8 cellular contexts compared by ENCODE assay signal in the genomic region with DNA sequence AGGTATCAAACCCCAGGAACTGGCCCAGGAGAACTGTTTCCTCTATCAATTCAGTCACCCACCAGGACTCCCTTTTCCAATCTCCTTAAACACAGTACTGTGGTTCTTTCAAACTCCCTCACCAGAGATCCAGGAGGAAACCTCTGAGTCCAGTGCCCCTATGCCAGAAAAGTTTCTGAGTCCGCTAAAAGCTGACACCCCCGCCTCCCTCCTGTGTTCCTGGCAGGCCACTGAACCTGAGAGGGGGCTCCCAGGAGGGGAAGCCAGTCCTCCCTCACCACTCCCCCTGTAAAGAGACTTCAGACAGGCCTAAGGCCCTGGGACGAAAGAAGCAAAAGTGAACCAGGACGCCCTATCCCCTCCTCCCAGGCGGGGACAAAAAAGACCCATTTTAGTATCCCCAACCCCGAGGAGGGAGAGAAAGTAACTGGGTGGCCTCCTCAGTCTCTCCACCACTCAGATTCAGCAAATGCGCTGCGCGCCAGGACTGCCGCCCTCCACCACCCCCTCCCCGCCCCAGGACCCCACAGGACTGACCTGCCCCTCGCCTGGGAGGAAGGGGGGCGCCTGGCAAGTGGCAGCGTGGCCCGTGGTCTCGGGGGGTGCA. TPM values are rescaled to one million over a fixed set of nuclear protein-coding genes. Genes with fewer than 3 reads are reported as not detected.
DNase-seq lines count a peak whose midpoint lies in the region; TF ChIP-seq lines count a peak whose summit lies in the region.

No MANE protein-coding gene starts in this region.

- peaks cover 33% of the 10 kb centered on the region for H3K4me1 Mint-ChIP-seq in activated CD4-positive, alpha-beta T cell treated with anti-CD3 and anti-CD28 coated beads, Interleukin-2, amount 10 ng/mL, durations not matched to agents 7 days and 5 days
- H3K4me1 Mint-ChIP-seq in progenitor cell of endocrine pancreas (ENCODE audit: low read depth): peaks cover 24% of the 10 kb centered on the region

- TF ChIP-seq CTCF in left ventricle myocardium inferior (IDR thresholded peaks at IDR 0.05; ENCODE audit: borderline replicate concordance) (no peak), progenitor cell of endocrine pancreas (IDR thresholded peaks at IDR 0.05; ENCODE audit: unreplicated experiment) (no peak)

- no peaks in the 10 kb centered on the region for H3K27me3 ChIP-seq in Karpas-422 (ENCODE audit: low read length)
- no peaks in the 10 kb centered on the region for H3K27me3 ChIP-seq in adipocyte (replicated peaks; ENCODE audit: control insufficient read depth, insufficient read depth, low read length)
- no peaks in the 10 kb centered on the region for H3K27me3 ChIP-seq in left ventricle myocardium inferior (ENCODE audit: low read depth)

- peaks cover 12% of the 10 kb centered on the region; the same call in 1 of the 2 replicates for H4K20me1 ChIP-seq in Karpas-422 (ENCODE audit: insufficient read depth, low read depth, low read length)

- peak overlapping the region; percentile 89 for H3K27ac Mint-ChIP-seq in activated CD4-positive, alpha-beta T cell treated with anti-CD3 and anti-CD28 coated beads, Interleukin-2, amount 10 ng/mL, durations not matched to agents 7 days and 5 days
- H3K27ac Mint-ChIP-seq in progenitor cell of endocrine pancreas: peak overlapping the region; percentile 83

- H3K9me3 ChIP-seq in Karpas-422 (ENCODE audit: low read length) (no peaks in the 10 kb centered on the region), adipocyte (ENCODE audit: control insufficient read depth, low read length) (no peaks in the 10 kb centered on the region), left ventricle myocardium inferior (replicated peaks) (no peaks in the 10 kb centered on the region)

- intact Hi-C loops in left ventricle myocardium inferior (cut with micrococcal nuclease): no loop called here

- POLR2A ChIA-PET in activated CD4-positive, alpha-beta T cell treated with anti-CD3 and anti-CD28 coated beads, Interleukin-2, amount 10 ng/mL, durations not matched to agents 7 days and 5 days (lab: Charles Lee): interaction anchor here (0.8 kb wide), 1 partner anchor 63 kb away, joined by 3 read pairs; no protein-coding TSS in a partner anchor

- H3K27ac ChIP-seq in Karpas-422 (ENCODE audit: low read length): no peak overlapping the region
- peak overlapping the region; percentile 93 for H3K27ac ChIP-seq in left ventricle myocardium inferior (replicated peaks)

- H3K36me3 ChIP-seq in Karpas-422 (ENCODE audit: insufficient read depth, low read length) (no peaks in the 10 kb centered on the region), adipocyte (ENCODE audit: control insufficient read depth, insufficient read depth, low read length, severe bottlenecking) (peaks cover 20% of the 10 kb centered on the region), left ventricle myocardium inferior (peaks cover 28% of the 10 kb centered on the region)

- CTCF ChIA-PET in activated CD4-positive, alpha-beta T cell treated with anti-CD3 and anti-CD28 coated beads, Interleukin-2, amount 10 ng/mL, durations not matched to agents 7 days and 5 days (lab: Charles Lee): interaction anchor here (0.7 to 1.4 kb wide), 3 partner anchors 16 to 416 kb away, joined by 3 read pairs; no protein-coding TSS in a partner anchor

- no peak for DNase-seq in activated CD4-positive, alpha-beta T cell treated with anti-CD3 and anti-CD28 coated beads, Interleukin-2, amount 10 ng/mL, durations not matched to agents 7 days and 5 days
- no peak for DNase-seq in activated CD4-positive, alpha-beta T cell treated with anti-CD3 and anti-CD28 coated beads for 4 hours
- DNase-seq in Karpas-422: peak; percentile 41
- peak; percentile 70 for DNase-seq in adipocyte (ENCODE audit: low read depth)
- no peak for DNase-seq in left ventricle myocardium inferior
- peak; percentile 15 for DNase-seq in progenitor cell of endocrine pancreas (ENCODE audit: low spot score, unreplicated experiment)
- no peak for DNase-seq in SW480 (ENCODE audit: low spot score)
- DNase-seq in GDM1 (lab: John Stamatoyannopoulos, UW): no peak

- H3K9ac ChIP-seq in Karpas-422 (ENCODE audit: low read length) (peak overlapping the region; percentile 79), adipocyte (ENCODE audit: low read length) (peak overlapping the region; percentile 87)

- peak overlapping the region; percentile 85 for H3K4me2 ChIP-seq in Karpas-422 (ENCODE audit: low read depth, low read length, poor library complexity, severe bottlenecking)

- H3K4me3 Mint-ChIP-seq in activated CD4-positive, alpha-beta T cell treated with anti-CD3 and anti-CD28 coated beads, Interleukin-2, amount 10 ng/mL, durations not matched to agents 7 days and 5 days: peak overlapping the region; percentile 79
- H3K4me3 Mint-ChIP-seq in progenitor cell of endocrine pancreas (ENCODE audit: low read depth): peak overlapping the region; percentile 87

- peaks cover 21% of the 10 kb centered on the region for H3K4me1 ChIP-seq in Karpas-422 (ENCODE audit: low read length)
- peaks cover 38% of the 10 kb centered on the region for H3K4me1 ChIP-seq in adipocyte (ENCODE audit: control insufficient read depth, insufficient read depth, low read length)
- peaks cover 76% of the 10 kb centered on the region for H3K4me1 ChIP-seq in left ventricle myocardium inferior

- H2AFZ ChIP-seq in Karpas-422 (ENCODE audit: low read length): peak overlapping the region; percentile 85; the same call in 1 of the 2 replicates

- no peaks in the 10 kb centered on the region for H3K9me2 ChIP-seq in Karpas-422 (replicated peaks; ENCODE audit: insufficient read depth, low read length)

- peaks cover 9% of the 10 kb centered on the region for H3K27me3 Mint-ChIP-seq in activated CD4-positive, alpha-beta T cell treated with anti-CD3 and anti-CD28 coated beads, Interleukin-2, amount 10 ng/mL, durations not matched to agents 7 days and 5 days
- no peaks in the 10 kb centered on the region for H3K27me3 Mint-ChIP-seq in progenitor cell of endocrine pancreas

- H3K9me3 Mint-ChIP-seq in activated CD4-positive, alpha-beta T cell treated with anti-CD3 and anti-CD28 coated beads, Interleukin-2, amount 10 ng/mL, durations not matched to agents 7 days and 5 days: no peaks in the 10 kb centered on the region
- H3K9me3 Mint-ChIP-seq in progenitor cell of endocrine pancreas (ENCODE audit: low read depth): no peaks in the 10 kb centered on the region

- no peaks in the 10 kb centered on the region for H3K79me2 ChIP-seq in Karpas-422 (ENCODE audit: low read length)

- H3K4me3 ChIP-seq in Karpas-422 (ENCODE audit: low read length): peak overlapping the region; percentile 71
- peak overlapping the region; percentile 93 for H3K4me3 ChIP-seq in adipocyte (ENCODE audit: low read length)
- H3K4me3 ChIP-seq in left ventricle myocardium inferior: peak overlapping the region; percentile 94

- H3K36me3 Mint-ChIP-seq in activated CD4-positive, alpha-beta T cell treated with anti-CD3 and anti-CD28 coated beads, Interleukin-2, amount 10 ng/mL, durations not matched to agents 7 days and 5 days (ENCODE audit: low read depth): peaks cover 10% of the 10 kb centered on the region
- peaks cover 11% of the 10 kb centered on the region for H3K36me3 Mint-ChIP-seq in progenitor cell of endocrine pancreas (ENCODE audit: insufficient read depth)

RNA-seq across cellular contexts. Expression of a gene that starts 0.6 kb away (rescaled TPM):
- 10 to 100 TPM; 10.8 to 12.2 TPM for total RNA-seq in activated CD4-positive, alpha-beta T cell treated with anti-CD3 and anti-CD28 coated beads, Interleukin-2, amount 10 ng/mL, durations not matched to agents 7 days and 5 days
- total RNA-seq in Karpas-422 (2014; rRNA removed; shearing (Covaris generic); ENCODE audit: low replicate concordance): 5.1 and 8.7 TPM in 2 replicates
- 486 TPM for total RNA-seq in left ventricle myocardium inferior
- total RNA-seq in progenitor cell of endocrine pancreas: 16.8 and 18.7 TPM in 2 replicates

RNA-seq across cellular contexts. Expression of a gene that starts 37.1 kb away (rescaled TPM):
- 10 to 100 TPM; 51.7 to 54.6 TPM for total RNA-seq in activated CD4-positive, alpha-beta T cell treated with anti-CD3 and anti-CD28 coated beads, Interleukin-2, amount 10 ng/mL, durations not matched to agents 7 days and 5 days
- total RNA-seq in Karpas-422 (2014; rRNA removed; shearing (Covaris generic); ENCODE audit: low replicate concordance): 3.1 and 3.6 TPM in 2 replicates
- total RNA-seq in left ventricle myocardium inferior (13.7 TPM), progenitor cell of endocrine pancreas (7.5 and 8.5 TPM in 2 replicates)

RNA-seq across cellular contexts. Expression of a gene that starts 37.6 kb away (rescaled TPM):
- 1 to 10 TPM in 1 of 2 experiments, under 1 TPM in 1; 0.94 to 1.0 TPM for total RNA-seq in activated CD4-positive, alpha-beta T cell treated with anti-CD3 and anti-CD28 coated beads, Interleukin-2, amount 10 ng/mL, durations not matched to agents 7 days and 5 days
- total RNA-seq in Karpas-422 (2014; rRNA removed; shearing (Covaris generic); ENCODE audit: low replicate concordance): 0.11 TPM in 1 of 2 replicates, not detected in the other
- total RNA-seq in left ventricle myocardium inferior: 1.7 TPM
- total RNA-seq in progenitor cell of endocrine pancreas: not detected in 2 replicates

Comparison
In these comparisons a context has a peak if more than half of its experiments do, and no peak if none do; other contexts are left out.
1. DNase-seq: peak in Karpas-422 (single experiment), adipocyte (single experiment) and progenitor cell of endocrine pancreas (single experiment); none in activated CD4-positive, alpha-beta T cell treated with anti-CD3 and anti-CD28 coated beads, Interleukin-2, amount 10 ng/mL, durations not matched to agents 7 days and 5 days (single experiment), activated CD4-positive, alpha-beta T cell treated with anti-CD3 and anti-CD28 coated beads for 4 hours (0 of 2), left ventricle myocardium inferior (single experiment), SW480 (single experiment) and GDM1 (single experiment).
2. RNA of a gene that starts 0.6 kb away (total RNA-seq): 486 TPM in left ventricle myocardium inferior (single experiment); 16.8 to 18.7 TPM in progenitor cell of endocrine pancreas, 10.8 to 12.2 TPM in activated CD4-positive, alpha-beta T cell treated with anti-CD3 and anti-CD28 coated beads, Interleukin-2, amount 10 ng/mL, durations not matched to agents 7 days and 5 days and 5.1 to 8.7 TPM in Karpas-422; every median in the first group is over 10 times any median in the second.
3. Peak in every context shown above with its lines, with median percentiles within 50 percentile points of each other: H3K4me3 ChIP-seq.